ENCODE assay signal across 13 cellular contexts in the genomic region with DNA sequence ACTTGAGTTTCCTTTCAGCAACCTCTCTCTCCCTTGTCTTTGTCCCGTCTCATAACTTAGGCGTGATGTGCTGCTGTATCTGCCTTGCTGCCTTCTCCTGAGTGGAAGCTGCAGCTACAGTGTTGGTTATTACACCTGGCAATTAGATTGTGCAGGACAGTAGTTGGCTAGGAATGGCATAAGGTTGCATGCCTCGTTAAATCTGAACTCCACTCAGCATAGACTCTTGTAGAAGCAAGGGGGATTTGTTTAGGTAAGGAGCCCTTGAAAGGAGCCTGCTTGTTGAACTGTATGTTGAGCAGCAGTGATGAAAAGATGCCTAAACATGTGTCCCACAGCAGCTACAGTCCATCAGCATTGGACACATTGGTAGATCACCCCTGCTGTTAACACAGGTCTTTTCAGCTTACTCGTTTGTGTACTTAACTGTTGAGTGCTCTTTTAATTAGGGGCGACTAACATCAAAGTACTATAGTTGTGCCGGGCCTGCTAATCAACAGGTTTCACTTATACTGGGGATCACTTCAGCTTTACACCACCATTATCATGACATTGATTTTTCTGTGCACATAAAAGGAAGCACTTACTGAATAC.
DNase-seq lines count a peak whose midpoint lies in the region; TF ChIP-seq lines count a peak whose summit lies in the region.
"Had no signal": no experiment of that assay in that cellular context is flagged by ENCODE, and none has a peak within 500 bp of the region (broad histone marks: within the 10 kb centered on the region; RNA-seq: fewer than 3 reads in every experiment).

No MANE protein-coding gene starts in this region.

- H3K9ac ChIP-seq in Loucy (ENCODE audit: low read depth, low read length, poor library complexity, severe bottlenecking) = no peak overlapping the region

- peak overlapping the region; percentile 47 for H3K4me3 Mint-ChIP-seq in glutamatergic neuron (ENCODE audit: unreplicated experiment)

- peak overlapping the region; percentile 60 for H3K4me2 ChIP-seq in Loucy (ENCODE audit: low read depth, low read length, poor library complexity, severe bottlenecking)

- H3K4me1 ChIP-seq in Loucy (ENCODE audit: insufficient read depth, low read length, poor library complexity, severe bottlenecking) = peaks cover 56% of the 10 kb centered on the region

- no peak for TF ChIP-seq CTCF in Loucy (conservative IDR thresholded peaks at IDR 0.05; ENCODE audit: low read length)
- no peak for TF ChIP-seq CTCF in glutamatergic neuron (IDR thresholded peaks at IDR 0.05; ENCODE audit: partially characterized antibody, unreplicated experiment)

- DNase-seq in DMS153 (lab: John Stamatoyannopoulos, UW) (peak; percentile 93), NCI-H345 treated with DMSO at 0.1 percent for 48 hours (lab: John Stamatoyannopoulos, UW; ENCODE audit: unreplicated experiment) (peak; percentile 91), glutamatergic neuron (no peak), AG20443 (ENCODE audit: low spot score) (no peak), dermis blood vessel endothelial cell (no peak), head of caudate nucleus (no peak), anterior cingulate cortex (lab: John Stamatoyannopoulos, UW) (no peak)
- DNase-seq: activated CD8-positive, alpha-beta memory T cell treated with anti-CD3 and anti-CD28 coated beads for 24 hours; activated naive CD4-positive, alpha-beta T cell treated with anti-CD3 and anti-CD28 coated beads for 36 hours; central memory CD4-positive, alpha-beta T cell; left colon; NCI-H2081 treated with DMSO at 0.1 percent for 48 hours had no signal

- H3K27me3 Mint-ChIP-seq in glutamatergic neuron (ENCODE audit: unreplicated experiment) = peaks cover 14% of the 10 kb centered on the region

- peak overlapping the region; percentile 87 for H3K27ac Mint-ChIP-seq in glutamatergic neuron (ENCODE audit: unreplicated experiment)
- H3K27ac Mint-ChIP-seq: activated naive CD4-positive, alpha-beta T cell treated with anti-CD3 and anti-CD28 coated beads for 36 hours had no signal

- no peaks in the 10 kb centered on the region for H3F3A ChIP-seq in Loucy (ENCODE audit: low read depth)

- peaks cover 18% of the 10 kb centered on the region for H4K20me1 ChIP-seq in Loucy (ENCODE audit: insufficient read depth, low read length, poor library complexity, severe bottlenecking)

- no peaks in the 10 kb centered on the region for H3K36me3 ChIP-seq in Loucy (ENCODE audit: insufficient read depth, low read length)

- intact Hi-C loops in head of caudate nucleus (cut with DNase I) = no loop called here

- no peaks in the 10 kb centered on the region for H3K27me3 ChIP-seq in Loucy (ENCODE audit: insufficient read depth, low read length, poor library complexity, severe bottlenecking)

- peaks cover 52% of the 10 kb centered on the region for H3K79me2 ChIP-seq in Loucy (ENCODE audit: insufficient read depth, low read length)

- H3K36me3 Mint-ChIP-seq in glutamatergic neuron (ENCODE audit: unreplicated experiment) = peaks cover 4% of the 10 kb centered on the region

- H3K4me3 ChIP-seq in Loucy (ENCODE audit: low read length, poor library complexity, severe bottlenecking) = no peak overlapping the region

- H2AFZ ChIP-seq in Loucy (ENCODE audit: low read length) = no peak overlapping the region

- no peaks in the 10 kb centered on the region for H3K9me2 ChIP-seq in Loucy (replicated peaks; ENCODE audit: low read depth, low read length)

- H3K4me1 Mint-ChIP-seq in glutamatergic neuron (ENCODE audit: low read depth, unreplicated experiment) = peaks cover 79% of the 10 kb centered on the region

- peaks cover 20% of the 10 kb centered on the region for H3K9me3 Mint-ChIP-seq in glutamatergic neuron (ENCODE audit: unreplicated experiment)

- H3K9me3 ChIP-seq in Loucy (ENCODE audit: insufficient read depth, low read depth, low read length) = no peaks in the 10 kb centered on the region

Comparison
In these comparisons a context has a peak if more than half of its experiments do, and no peak if none do; other contexts are left out.
1. DNase-seq: peak in DMS153 (single experiment) and NCI-H345 treated with DMSO at 0.1 percent for 48 hours (single experiment); none in glutamatergic neuron (single experiment), AG20443 (single experiment), dermis blood vessel endothelial cell (single experiment), head of caudate nucleus (0 of 42) and anterior cingulate cortex (0 of 58).